ENCODE assay signal across 8 cellular contexts in the genomic region with DNA sequence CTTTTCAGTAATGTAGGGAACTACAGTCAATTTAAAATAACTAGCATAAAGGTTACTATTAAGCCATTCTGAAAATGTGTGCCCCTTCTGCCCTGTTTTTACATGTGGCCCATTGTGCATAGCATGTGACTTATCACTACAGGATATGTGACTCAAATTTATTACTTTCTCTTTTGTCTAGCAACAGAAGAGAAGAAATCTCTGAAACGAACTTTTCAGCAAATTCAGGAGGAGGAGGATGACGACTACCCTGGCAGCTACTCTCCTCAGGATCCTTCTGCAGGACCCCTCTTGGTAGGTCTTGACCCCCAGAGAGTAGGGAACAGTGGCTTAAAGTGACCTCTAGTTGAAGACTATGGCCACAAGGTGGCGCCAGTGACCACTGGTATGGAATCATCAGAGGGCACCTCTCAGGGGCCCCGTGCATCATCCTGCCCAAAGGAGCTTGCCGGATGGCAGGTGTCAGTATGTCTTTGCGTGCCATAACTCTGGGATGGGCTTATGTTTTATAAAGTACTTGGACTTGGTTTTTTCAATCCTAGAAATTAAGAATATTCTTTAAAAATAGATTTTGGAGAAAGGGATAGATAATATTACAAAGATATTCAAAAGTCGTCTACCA. TPM values are rescaled to one million over a fixed set of nuclear protein-coding genes. Genes with fewer than 3 reads are reported as not detected.
DNase-seq lines count a peak whose midpoint lies in the region; ATAC-seq and TF ChIP-seq lines count a peak whose summit lies in the region.

No MANE protein-coding gene starts in this region.

- CTCF ChIA-PET in activated CD4-positive, alpha-beta memory T cell treated with anti-CD3 and anti-CD28 coated beads for 36 hours (lab: Charles Lee), result interaction anchor here (0.5 to 4.1 kb wide), 31 partner anchors 8 to 323 kb away, joined by 3 to 42 read pairs (median 5); partner anchors contain the start of genes RPRD1B, TGM2 and TTI1

- no peaks in the 10 kb centered on the region for H3K9me3 Mint-ChIP-seq in activated CD4-positive, alpha-beta memory T cell treated with anti-CD3 and anti-CD28 coated beads for 36 hours

- peaks cover 37% of the 10 kb centered on the region for H3K4me1 Mint-ChIP-seq in activated CD4-positive, alpha-beta memory T cell treated with anti-CD3 and anti-CD28 coated beads for 36 hours (ENCODE audit: low read depth)

- intact Hi-C loops in activated CD4-positive, alpha-beta memory T cell treated with anti-CD3 and anti-CD28 coated beads for 36 hours (cut with micrococcal nuclease), result loop anchor here (1.0 to 10.0 kb wide), 3 partner anchors 108 to 164 kb away; partner anchors contain the start of gene TGM2

- H3K27me3 Mint-ChIP-seq in activated CD4-positive, alpha-beta memory T cell treated with anti-CD3 and anti-CD28 coated beads for 36 hours, result no peaks in the 10 kb centered on the region

- POLR2A ChIA-PET in activated CD4-positive, alpha-beta memory T cell treated with anti-CD3 and anti-CD28 coated beads for 36 hours (lab: Charles Lee), result interaction anchor here (1.7 to 1.9 kb wide), 2 partner anchors 16 to 24 kb away, joined by 4 to 7 read pairs; partner anchors contain the start of genes RPRD1B and TTI1

- H3K36me3 Mint-ChIP-seq in activated CD4-positive, alpha-beta memory T cell treated with anti-CD3 and anti-CD28 coated beads for 36 hours, result peaks cover 26% of the 10 kb centered on the region

- DNase-seq in GM10266 (ENCODE audit: extremely low spot score) (peak; percentile 70), NCI-H82 treated with DMSO at 0.1 percent for 48 hours (lab: John Stamatoyannopoulos, UW; ENCODE audit: unreplicated experiment) (peak; percentile 49), ecto neural progenitor cell (ENCODE audit: low spot score) (peak; percentile 90), lung microvascular endothelial cell (ENCODE audit: low read depth in 2 of 2) (peak; percentile 73 to 87)
- DNase-seq in activated CD4-positive, alpha-beta memory T cell treated with anti-CD3 and anti-CD28 coated beads for 36 hours, result peak; percentile 78
- DNase-seq in stimulated activated CD8-positive, alpha-beta memory T cell treated with anti-CD3 and anti-CD28 coated beads, Interleukin-15, amount 100 ng/mL, for 4 hours (ENCODE audit: low read depth in 2 of 2), result peak; percentile 30 to 34

- no peak overlapping the region for H3K4me3 Mint-ChIP-seq in activated CD4-positive, alpha-beta memory T cell treated with anti-CD3 and anti-CD28 coated beads for 36 hours

- ATAC-seq in HG03460 (IDR thresholded peaks at IDR 0.05; ENCODE audit: unreplicated experiment), result peak; percentile 58
- ATAC-seq in HG02970 (IDR thresholded peaks at IDR 0.05; ENCODE audit: low FRiP score, unreplicated experiment), result no peak

- TF ChIP-seq CTCF in GM10266 (IDR thresholded peaks at IDR 0.05; ENCODE audit: control insufficient read depth, insufficient read depth, low read depth, missing control alignments), result peak; percentile 85

- peak overlapping the region; percentile 68 for H3K27ac Mint-ChIP-seq in activated CD4-positive, alpha-beta memory T cell treated with anti-CD3 and anti-CD28 coated beads for 36 hours

RNA-seq across cellular contexts. Expression of gene RPRD1B, which starts 23.9 kb away (rescaled TPM):
- 10 to 100 TPM; 26.2 to 28.9 TPM for total RNA-seq in activated CD4-positive, alpha-beta memory T cell treated with anti-CD3 and anti-CD28 coated beads for 36 hours
- total RNA-seq in lung microvascular endothelial cell, result 10.0 and 17.5 TPM in 2 replicates

RNA-seq across cellular contexts. Expression of gene TTI1, which starts 24.2 kb away (rescaled TPM):
- total RNA-seq in activated CD4-positive, alpha-beta memory T cell treated with anti-CD3 and anti-CD28 coated beads for 36 hours, result 10 to 100 TPM; 31.8 to 32.7 TPM
- 12.0 and 14.7 TPM in 2 replicates for total RNA-seq in lung microvascular endothelial cell

Comparison
In these comparisons a context has a peak if more than half of its experiments do, and no peak if none do; other contexts are left out.
1. DNase-seq: peak in every context shown above with its lines; median percentile 90 in ecto neural progenitor cell; 80 in lung microvascular endothelial cell; 78 in activated CD4-positive, alpha-beta memory T cell treated with anti-CD3 and anti-CD28 coated beads for 36 hours; 70 in GM10266; 49 in NCI-H82 treated with DMSO at 0.1 percent for 48 hours; 32 in stimulated activated CD8-positive, alpha-beta memory T cell treated with anti-CD3 and anti-CD28 coated beads, Interleukin-15, amount 100 ng/mL, for 4 hours.